18 cellular contexts compared by ENCODE assay signal in the genomic region with DNA sequence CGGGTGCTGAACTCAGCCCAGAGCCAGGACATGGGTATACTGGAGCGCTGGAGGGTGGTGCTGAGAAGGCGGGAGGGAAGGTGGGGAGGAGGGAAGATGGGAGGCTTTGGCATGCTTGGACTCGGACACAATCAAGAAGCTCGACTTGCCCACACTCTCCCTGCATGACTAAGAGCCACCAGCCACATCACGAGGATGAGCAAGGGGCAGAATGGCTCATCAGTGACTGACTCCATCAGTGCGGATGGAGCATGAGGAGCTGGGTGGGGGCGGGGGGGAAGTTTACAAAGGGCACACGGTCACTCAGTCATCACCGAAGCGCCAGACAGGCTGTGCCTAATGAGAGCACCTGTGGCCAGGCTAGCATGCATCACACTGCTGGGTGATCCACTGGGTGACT.
DNase-seq lines count a peak whose midpoint lies in the region; ATAC-seq and TF ChIP-seq lines count a peak whose summit lies in the region.
"Had no signal": no experiment of that assay in that cellular context is flagged by ENCODE, and none has a peak within 500 bp of the region (broad histone marks: within the 10 kb centered on the region; RNA-seq: fewer than 3 reads in every experiment).

No MANE protein-coding gene starts in this region.

- H3K4me3 Mint-ChIP-seq in stimulated activated effector memory CD8-positive, alpha-beta T cell treated with anti-CD3 and anti-CD28 coated beads, Interleukin-12 subunit alpha, Interleukin-12 subunit beta, amount 100 ng/mL, for 72 hours: no peak overlapping the region
- H3K4me3 Mint-ChIP-seq: B cell; central memory CD8-positive, alpha-beta T cell had no signal

- in situ Hi-C loops in brain microvascular endothelial cell (cut with HindIII; ENCODE audit: low pct_ligation_motif_present, low sequenced_read_pairs): no loop called here

- no peaks in the 10 kb centered on the region for H3K4me1 ChIP-seq in left lung
- H3K4me1 ChIP-seq: esophagus squamous epithelium, transverse colon had no signal

- no peaks in the 10 kb centered on the region for H3K27me3 ChIP-seq in brain microvascular endothelial cell (replicated peaks)
- H3K27me3 ChIP-seq in left lung: no peaks in the 10 kb centered on the region
- H3K27me3 ChIP-seq: esophagus squamous epithelium, ovary, transverse colon had no signal

- no peaks in the 10 kb centered on the region for H3K9me3 ChIP-seq in left lung
- H3K9me3 ChIP-seq: esophagus squamous epithelium, ovary, transverse colon had no signal

- H3K27ac Mint-ChIP-seq in stimulated activated effector memory CD8-positive, alpha-beta T cell treated with anti-CD3 and anti-CD28 coated beads, Interleukin-12 subunit alpha, Interleukin-12 subunit beta, amount 100 ng/mL, for 72 hours: no peak overlapping the region
- H3K27ac Mint-ChIP-seq: B cell had no signal

- no peaks in the 10 kb centered on the region for H3K4me1 Mint-ChIP-seq in stimulated activated effector memory CD8-positive, alpha-beta T cell treated with anti-CD3 and anti-CD28 coated beads, Interleukin-12 subunit alpha, Interleukin-12 subunit beta, amount 100 ng/mL, for 72 hours
- H3K4me1 Mint-ChIP-seq: B cell; central memory CD8-positive, alpha-beta T cell had no signal

- H3K27ac ChIP-seq in brain microvascular endothelial cell: peak overlapping the region; percentile 24
- no peak overlapping the region for H3K27ac ChIP-seq in left lung
- H3K27ac ChIP-seq: esophagus squamous epithelium, ovary, transverse colon had no signal

- TF ChIP-seq CTCF in AG09309 (IDR thresholded peaks at IDR 0.05; ENCODE audit: control insufficient read depth, insufficient read depth, low read depth, low read length, missing control alignments): no peak
- no peak for TF ChIP-seq CTCF in brain microvascular endothelial cell (IDR thresholded peaks at IDR 0.05; ENCODE audit: low read depth, low read length, missing control alignments)
- no peak for TF ChIP-seq CTCF in left lung (IDR thresholded peaks at IDR 0.05)

- ATAC-seq in left lung: no peak
- no peak for ATAC-seq in stimulated activated effector memory CD8-positive, alpha-beta T cell treated with anti-CD3 and anti-CD28 coated beads, Interleukin-12 subunit alpha, Interleukin-12 subunit beta, amount 100 ng/mL, for 72 hours

- no peaks in the 10 kb centered on the region for H3K36me3 Mint-ChIP-seq in stimulated activated effector memory CD8-positive, alpha-beta T cell treated with anti-CD3 and anti-CD28 coated beads, Interleukin-12 subunit alpha, Interleukin-12 subunit beta, amount 100 ng/mL, for 72 hours

- no peaks in the 10 kb centered on the region for H3K36me3 ChIP-seq in brain microvascular endothelial cell (replicated peaks)
- H3K36me3 ChIP-seq in left lung: peaks cover 0 to 7% of the 10 kb centered on the region in 2 donors
- H3K36me3 ChIP-seq: ovary, transverse colon had no signal

- H3K9me3 Mint-ChIP-seq in stimulated activated effector memory CD8-positive, alpha-beta T cell treated with anti-CD3 and anti-CD28 coated beads, Interleukin-12 subunit alpha, Interleukin-12 subunit beta, amount 100 ng/mL, for 72 hours: no peaks in the 10 kb centered on the region
- H3K9me3 Mint-ChIP-seq: central memory CD8-positive, alpha-beta T cell had no signal

- intact Hi-C loops in left lung (cut with DNase I): no loop called here

- DNase-seq in AG09309 (ENCODE audit: low read depth) (peak; percentile 41), HS-5 (ENCODE audit: low read depth) (peak; percentile 65), brain microvascular endothelial cell (peak; percentile 42), myocyte (ENCODE audit: low read depth) (peak; percentile 87), left lung (no peak), ecto neural progenitor cell (ENCODE audit: low spot score) (no peak)
- DNase-seq in stimulated activated effector memory CD8-positive, alpha-beta T cell treated with anti-CD3 and anti-CD28 coated beads, Interleukin-12 subunit alpha, Interleukin-12 subunit beta, amount 100 ng/mL, for 72 hours (ENCODE audit: low spot score in 2 of 2): no peak
- DNase-seq in activated CD4-positive, alpha-beta T cell treated with anti-CD3 and anti-CD28 coated beads for 4 hours: no peak
- DNase-seq: activated gamma-delta T cell treated with Interleukin-2 at 50 U/mL for 16 hours, DMS79 treated with DMSO at 0.1 percent for 48 hours, esophagus squamous epithelium, NCI-H1930, NCI-H748 treated with DMSO at 0.1 percent for 48 hours, ovary, SIG-M5, transverse colon had no signal

- H3K4me3 ChIP-seq in AG09309 (ENCODE audit: control insufficient read depth, low read depth, low read length) (no peak overlapping the region), brain microvascular endothelial cell (ENCODE audit: low read depth, low read length) (no peak overlapping the region), left lung (no peak overlapping the region)
- H3K4me3 ChIP-seq: esophagus squamous epithelium, ovary, transverse colon had no signal

Comparison
In these comparisons a context has a peak if more than half of its experiments do, and no peak if none do; other contexts are left out.
1. DNase-seq: peak in AG09309 (single experiment), HS-5 (single experiment), brain microvascular endothelial cell (single experiment) and myocyte (single experiment); none in left lung (0 of 2), stimulated activated effector memory CD8-positive, alpha-beta T cell treated with anti-CD3 and anti-CD28 coated beads, Interleukin-12 subunit alpha, Interleukin-12 subunit beta, amount 100 ng/mL, for 72 hours (0 of 2), activated CD4-positive, alpha-beta T cell treated with anti-CD3 and anti-CD28 coated beads for 4 hours (0 of 2) and ecto neural progenitor cell (single experiment).